In the genomic region with DNA sequence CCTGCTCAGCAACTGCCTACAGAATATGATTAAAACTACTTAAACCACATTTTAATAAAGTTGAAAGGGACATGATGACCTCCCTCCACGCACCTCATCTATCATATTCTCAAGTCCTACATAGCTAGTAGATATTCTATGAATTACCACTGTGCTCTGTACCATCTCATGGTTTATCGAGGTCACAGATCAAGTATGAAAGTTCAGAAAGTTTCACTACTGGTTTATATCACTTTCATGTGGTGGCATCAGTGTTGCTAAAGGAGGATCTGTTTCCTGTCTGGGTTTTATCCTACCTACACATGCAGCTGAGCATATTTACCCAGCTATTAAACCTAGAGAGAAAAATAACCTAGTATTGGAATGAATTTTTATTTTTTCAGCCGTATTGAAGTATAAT, we compare ENCODE assay signal across 9 cellular contexts.
A peak's percentile ranks its signal among the peaks of the same experiment; 100 is the strongest.
DNase-seq lines count a peak whose midpoint lies in the region; ATAC-seq and TF ChIP-seq lines count a peak whose summit lies in the region.
"Had no signal": no experiment of that assay in that cellular context is flagged by ENCODE, and none has a peak within 500 bp of the region (broad histone marks: within the 10 kb centered on the region; RNA-seq: fewer than 3 reads in every experiment).

No MANE protein-coding gene starts in this region.

- TF ChIP-seq CTCF in thyroid gland (IDR thresholded peaks at IDR 0.05) (no peak), psoas muscle (IDR thresholded peaks at IDR 0.05) (no peak)

- H3K9me3 ChIP-seq in thyroid gland (peaks cover 5% of the 10 kb centered on the region), psoas muscle (no peaks in the 10 kb centered on the region)

- H3K4me1 ChIP-seq in thyroid gland (no peaks in the 10 kb centered on the region), psoas muscle (no peaks in the 10 kb centered on the region)

- TF ChIP-seq POLR2A in thyroid gland (IDR thresholded peaks at IDR 0.05), result no peak

- H3K36me3 ChIP-seq in thyroid gland (no peaks in the 10 kb centered on the region), psoas muscle (ENCODE audit: insufficient read depth in 1 of 2, low read depth in 1 of 2) (no peaks in the 10 kb centered on the region)

- intact Hi-C loops in thyroid gland (cut with DNase I), result no loop called here
- intact Hi-C loops in psoas muscle (cut with DNase I), result no loop called here

- DNase-seq in SK-N-DZ (ENCODE audit: low spot score) (peak; percentile 57), thyroid gland (no peak), psoas muscle (no peak), HUDEP-2 (lab: John Stamatoyannopoulos, UW; ENCODE audit: unreplicated experiment in 76 of 76) (no peak)
- DNase-seq: activated CD4-positive, CD25-positive, alpha-beta regulatory T cell had no signal

- H3K27me3 ChIP-seq in thyroid gland, result no peaks in the 10 kb centered on the region
- no peaks in the 10 kb centered on the region for H3K27me3 ChIP-seq in psoas muscle (ENCODE audit: insufficient read depth in 3 of 3, low read length in 2 of 3)

- WGBS in thyroid gland, 2 donors, result 87 to 90% methylated on average over 3 of the region's 3 CpGs
- 88 to 92% (median 90%) methylated on average over 3 of the region's 3 CpGs for WGBS in psoas muscle, 3 donors

- no peak overlapping the region for H3K4me3 ChIP-seq in thyroid gland (replicated peaks in 1 of 3)
- no peak overlapping the region for H3K4me3 ChIP-seq in psoas muscle

- peak; percentile 90 for ATAC-seq in GM18520 (IDR thresholded peaks at IDR 0.05; ENCODE audit: unreplicated experiment)
- ATAC-seq in GM21360 (IDR thresholded peaks at IDR 0.05; ENCODE audit: unreplicated experiment), result peak; percentile 96
- ATAC-seq in HG03066 (IDR thresholded peaks at IDR 0.05; ENCODE audit: low read depth, unreplicated experiment), result peak; percentile 84
- no peak for ATAC-seq in psoas muscle
- ATAC-seq in activated CD4-positive, CD25-positive, alpha-beta regulatory T cell treated with anti-CD3 and anti-CD28 coated beads, Interleukin-2, amount 50 U/mL, for 24 hours, result no peak

- H3K27ac ChIP-seq in thyroid gland (no peak overlapping the region), psoas muscle (no peak overlapping the region)

Comparison
In these comparisons a context has a peak if more than half of its experiments do, and no peak if none do; other contexts are left out.
1. ATAC-seq: peak in GM18520 (single experiment), GM21360 (single experiment) and HG03066 (single experiment); none in psoas muscle (0 of 4) and activated CD4-positive, CD25-positive, alpha-beta regulatory T cell treated with anti-CD3 and anti-CD28 coated beads, Interleukin-2, amount 50 U/mL, for 24 hours (0 of 2).